Comparison of ENCODE assay signal across 18 cellular contexts in the genomic region with DNA sequence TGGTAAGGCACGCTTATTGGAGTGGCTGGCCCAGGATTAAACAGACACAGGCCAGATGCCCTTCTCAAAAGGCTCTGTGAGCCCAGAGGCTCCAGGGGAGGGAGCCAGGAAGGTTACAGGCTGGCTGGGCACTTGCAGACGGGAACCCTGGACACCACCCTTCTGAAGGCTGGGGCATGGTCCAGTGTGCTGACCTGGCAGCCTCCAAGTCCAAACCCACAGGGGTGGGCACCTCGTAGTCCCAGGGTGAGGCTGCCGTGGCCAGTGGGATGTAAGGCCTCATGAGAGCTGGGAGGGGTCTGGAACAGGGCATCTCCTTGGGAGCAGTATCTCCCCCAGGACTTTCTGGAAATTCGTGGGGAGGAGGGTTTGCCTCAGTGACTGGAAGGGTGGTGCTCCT. TPM values are rescaled to one million over a fixed set of nuclear protein-coding genes. Genes with fewer than 3 reads are reported as not detected.
DNase-seq lines count a peak whose midpoint lies in the region; ATAC-seq, FAIRE-seq and TF ChIP-seq lines count a peak whose summit lies in the region.
"Had no signal": no experiment of that assay in that cellular context is flagged by ENCODE, and none has a peak within 500 bp of the region (broad histone marks: within the 10 kb centered on the region; RNA-seq: fewer than 3 reads in every experiment).

No MANE protein-coding gene starts in this region.

- H3K4me1 ChIP-seq in A549 (peaks cover 15% of the 10 kb centered on the region), HCT116 (ENCODE audit: control insufficient read depth in 1 of 2, insufficient read depth in 2 of 2, low read length in 2 of 2) (peaks cover 21 to 27% of the 10 kb centered on the region in 2 experiments), esophagus muscularis mucosa (peaks cover 40 to 70% (median 53%) of the 10 kb centered on the region in 4 donors), prostate gland (replicated peaks) (no peaks in the 10 kb centered on the region), SK-N-SH (ENCODE audit: control insufficient read depth in 1 of 2, insufficient read depth in 2 of 2, low read depth in 1 of 2, low read length in 1 of 2) (peaks cover 0 to 19% of the 10 kb centered on the region in 2 experiments; a peak in 1 of 4 replicates)
- H3K4me1 ChIP-seq in CD8-positive, alpha-beta memory T cell (ENCODE audit: insufficient read depth, low read length) = peaks cover 28% of the 10 kb centered on the region

- H3K4me2 ChIP-seq in A549 (0 out of 3 replicates have a peak overlapping the region, but pooled peaks have one; percentile 8), HCT116 (ENCODE audit: low read length) (peak overlapping the region; percentile 29), SK-N-SH (no peak overlapping the region)
- H3K4me2 ChIP-seq: PC-9 had no signal

- no peak overlapping the region for H3K4me3 ChIP-seq in A549
- no peak overlapping the region for H3K4me3 ChIP-seq in HCT116 (replicated peaks in 1 of 2; ENCODE audit: low read depth in 1 of 2, low read length in 2 of 2)
- no peak overlapping the region for H3K4me3 ChIP-seq in esophagus muscularis mucosa
- H3K4me3 ChIP-seq in prostate gland = no peak overlapping the region
- H3K4me3 ChIP-seq in SK-N-SH (ENCODE audit: low read depth in 2 of 2, low read length in 1 of 2) = no peak overlapping the region
- no peak overlapping the region for H3K4me3 ChIP-seq in CD8-positive, alpha-beta memory T cell (ENCODE audit: low read length)
- H3K4me3 ChIP-seq: PC-9 had no signal

- H4K20me1 ChIP-seq in HCT116 (ENCODE audit: insufficient read depth) (no peaks in the 10 kb centered on the region), SK-N-SH (ENCODE audit: insufficient read depth) (no peaks in the 10 kb centered on the region)

- TF ChIP-seq RAD21 in A549 (conservative IDR thresholded peaks at IDR 0.05 in 1 of 2, IDR thresholded peaks at IDR 0.05 in 1 of 2) = no peak
- TF ChIP-seq RAD21 in HCT116 (IDR thresholded peaks at IDR 0.05; ENCODE audit: low read depth) = no peak
- TF ChIP-seq RAD21 in SK-N-SH (IDR thresholded peaks at IDR 0.05; ENCODE audit: low read length) = no peak

- H3K27me3 ChIP-seq in HCT116 (ENCODE audit: insufficient read depth, low read length) (no peaks in the 10 kb centered on the region), esophagus muscularis mucosa (no peaks in the 10 kb centered on the region), prostate gland (replicated peaks; ENCODE audit: insufficient read depth) (no peaks in the 10 kb centered on the region), SK-N-SH (ENCODE audit: insufficient read depth) (no peaks in the 10 kb centered on the region; the same call in 1 of the 2 replicates)
- H3K27me3 ChIP-seq in CD8-positive, alpha-beta memory T cell (ENCODE audit: insufficient read depth, low read length, poor library complexity, severe bottlenecking) = no peaks in the 10 kb centered on the region

- no peaks in the 10 kb centered on the region for H3K9me2 ChIP-seq in HCT116 (ENCODE audit: insufficient read depth)
- H3K9me2 ChIP-seq in SK-N-SH = no peaks in the 10 kb centered on the region

- no TSS peak for BruUV-seq in HCT116 (replicated peaks; lab: Mats Ljungman, UMichigan)

- intact Hi-C loops in HCT116 (cut with micrococcal nuclease) = loop anchor here (10.0 kb wide), 1 partner anchor 224 kb away; the partner anchor contains the start of gene COPG1
- intact Hi-C loops in esophagus muscularis mucosa (cut with DNase I) = no loop called here
- intact Hi-C loops in posterior vena cava (cut with DNase I) = no loop called here
- intact Hi-C loops in prostate gland (cut with DNase I) = no loop called here

- FAIRE-seq in A549 (lab: Jason Lieb, UNC) = no peak
- FAIRE-seq: HepG2 had no signal

- peaks cover 42 to 53% (median 44%) of the 10 kb centered on the region in 3 donors for H3K4me1 Mint-ChIP-seq in CD8-positive, alpha-beta memory T cell

- CTCF ChIA-PET in A549 (lab: Yijun Ruan, JAX) (interaction anchor here (1.1 to 1.2 kb wide), 4 partner anchors 11 to 225 kb away, joined by 3 to 4 read pairs (median 4); no protein-coding TSS in a partner anchor), HCT116 (lab: Charles Lee) (interaction anchor here (1.2 kb wide), 1 partner anchor 51 kb away, joined by 4 read pairs; no protein-coding TSS in a partner anchor), SK-N-SH (lab: Yijun Ruan, JAX) (interaction anchor here (1.2 to 4.7 kb wide), 2 partner anchors 32 to 50 kb away, joined by 7 to 25 read pairs; no protein-coding TSS in a partner anchor)
- CTCF ChIA-PET in CD8-positive, alpha-beta memory T cell (lab: Charles Lee) = interaction anchor here (1.9 to 10.0 kb wide), 3 partner anchors 15 to 51 kb away, joined by 5 to 98 read pairs (median 23); no protein-coding TSS in a partner anchor

- peak overlapping the region in 1 of 8 donors; percentile 51 for H3K27ac Mint-ChIP-seq in CD8-positive, alpha-beta memory T cell
- H3K27ac Mint-ChIP-seq: H9 had no signal

- POLR2A ChIA-PET in A549 (lab: Yijun Ruan, JAX) (no interaction called here), HCT116 (lab: Charles Lee) (interaction anchor here (0.6 to 0.9 kb wide), 2 partner anchors 17 to 365 kb away, joined by 3 read pairs; no protein-coding TSS in a partner anchor), SK-N-SH (lab: Yijun Ruan, JAX) (no interaction called here)
- POLR2A ChIA-PET in CD8-positive, alpha-beta memory T cell (lab: Charles Lee) = no interaction called here

- DNase-seq in A549 (ENCODE audit: low read depth in 1 of 2, low spot score in 1 of 2) (no peak), HCT116 (ENCODE audit: low read depth, low spot score) (no peak), esophagus muscularis mucosa (ENCODE audit: extremely low spot score) (no peak), posterior vena cava (ENCODE audit: low spot score) (peak; percentile 73), prostate gland (ENCODE audit: low spot score) (no peak), SK-N-SH (no peak)
- DNase-seq in CD8-positive, alpha-beta memory T cell = no peak
- DNase-seq: ACHN, Caco-2, DMS53, H9, NCI-H1092, NCI-H2081 treated with DMSO at 0.1 percent for 48 hours, NCI-H510A treated with DMSO at 0.1 percent for 48 hours, PC-9 had no signal

- RAD21 ChIA-PET in HCT116 (lab: Charles Lee; ENCODE audit: low non-redundant PET in 1 of 2, low total read pairs in 2 of 2, uncharacterized antibody in 2 of 2, unreplicated experiment in 2 of 2) = no interaction called here

- no peak for TF ChIP-seq EP300 in A549 (IDR thresholded peaks at IDR 0.05)
- no peak for TF ChIP-seq EP300 in esophagus muscularis mucosa (IDR thresholded peaks at IDR 0.05)
- TF ChIP-seq EP300 in SK-N-SH (IDR thresholded peaks at IDR 0.05; ENCODE audit: borderline replicate concordance in 1 of 2, low read depth in 1 of 2, low read length in 1 of 2) = no peak

- no peak overlapping the region for H3K9ac ChIP-seq in HCT116 (ENCODE audit: low read length)
- H3K9ac ChIP-seq in SK-N-SH = no peak overlapping the region

- ATAC-seq in A549 (no peak), HCT116 (no peak), GM21447 (IDR thresholded peaks at IDR 0.05; ENCODE audit: unreplicated experiment) (no peak)
- ATAC-seq: HepG2 had no signal

- peaks cover 0 to 2% (median 0%) of the 10 kb centered on the region in 3 donors for H3K36me3 Mint-ChIP-seq in CD8-positive, alpha-beta memory T cell

- TF ChIP-seq POLR2A in A549 (IDR thresholded peaks at IDR 0.05; ENCODE audit: low read length) (no peak), HCT116 (IDR thresholded peaks at IDR 0.05; ENCODE audit: borderline replicate concordance, extremely low read depth, insufficient read depth, insufficient read length) (no peak), esophagus muscularis mucosa (IDR thresholded peaks at IDR 0.05; ENCODE audit: low read depth) (no peak), prostate gland (IDR thresholded peaks at IDR 0.05) (no peak)

- H2AFZ ChIP-seq in HCT116 (ENCODE audit: low read depth, low read length, poor library complexity, severe bottlenecking) = no peak overlapping the region
- H2AFZ ChIP-seq in SK-N-SH (ENCODE audit: low read depth) = no peak overlapping the region
- H2AFZ ChIP-seq: PC-9 had no signal

- H3K27me3 Mint-ChIP-seq in CD8-positive, alpha-beta memory T cell = peaks cover 0 to 3% of the 10 kb centered on the region in 2 donors

- no peaks in the 10 kb centered on the region for H3K36me3 ChIP-seq in HCT116 (ENCODE audit: control insufficient read depth in 1 of 2, insufficient read depth in 2 of 2, low read length in 2 of 2)
- no peaks in the 10 kb centered on the region for H3K36me3 ChIP-seq in esophagus muscularis mucosa
- no peaks in the 10 kb centered on the region for H3K36me3 ChIP-seq in prostate gland
- H3K36me3 ChIP-seq in SK-N-SH (replicated peaks in 1 of 2; ENCODE audit: control insufficient read depth in 1 of 2, insufficient read depth in 2 of 2, low read length in 1 of 2) = no peaks in the 10 kb centered on the region
- no peaks in the 10 kb centered on the region for H3K36me3 ChIP-seq in CD8-positive, alpha-beta memory T cell (ENCODE audit: insufficient read depth, low read length)

- TF ChIP-seq CTCF in A549 (IDR thresholded peaks at IDR 0.05) (no peak), HCT116 (IDR thresholded peaks at IDR 0.05 in 2 of 3, conservative IDR thresholded peaks at IDR 0.05 in 1 of 3; ENCODE audit: borderline replicate concordance in 1 of 3, insufficient read depth in 1 of 3, low read depth in 2 of 3, low read length in 2 of 3) (no peak), esophagus muscularis mucosa (IDR thresholded peaks at IDR 0.05) (no peak), prostate gland (IDR thresholded peaks at IDR 0.05) (no peak), SK-N-SH (IDR thresholded peaks at IDR 0.05) (no peak)

- H3K9me3 Mint-ChIP-seq in CD8-positive, alpha-beta memory T cell = no peaks in the 10 kb centered on the region
- H3K9me3 Mint-ChIP-seq: H9 had no signal

- H3K27ac ChIP-seq in A549 = no peak overlapping the region
- no peak overlapping the region for H3K27ac ChIP-seq in HCT116 (ENCODE audit: low read depth, low read length)
- H3K27ac ChIP-seq in esophagus muscularis mucosa (replicated peaks in 1 of 4) = peak overlapping the region in 3 of 4 donors; percentile 6 to 59 (median 7)
- H3K27ac ChIP-seq in prostate gland = no peak overlapping the region
- no peak overlapping the region for H3K27ac ChIP-seq in SK-N-SH (ENCODE audit: low read depth in 2 of 2, low read length in 1 of 2)
- H3K27ac ChIP-seq in CD8-positive, alpha-beta memory T cell (ENCODE audit: low read depth, low read length) = no peak overlapping the region
- H3K27ac ChIP-seq: PC-9 had no signal

- H3K9me3 ChIP-seq in A549 = no peaks in the 10 kb centered on the region
- H3K9me3 ChIP-seq in HCT116 (ENCODE audit: control insufficient read depth in 1 of 2, insufficient read depth in 1 of 2, low read depth in 1 of 2, low read length in 2 of 2) = no peaks in the 10 kb centered on the region
- H3K9me3 ChIP-seq in esophagus muscularis mucosa = no peaks in the 10 kb centered on the region
- no peaks in the 10 kb centered on the region for H3K9me3 ChIP-seq in prostate gland
- H3K9me3 ChIP-seq in SK-N-SH = no peaks in the 10 kb centered on the region
- no peaks in the 10 kb centered on the region for H3K9me3 ChIP-seq in CD8-positive, alpha-beta memory T cell (ENCODE audit: low read length)
- H3K9me3 ChIP-seq: Caco-2 had no signal

- no peak overlapping the region for H3K4me3 Mint-ChIP-seq in CD8-positive, alpha-beta memory T cell
- H3K4me3 Mint-ChIP-seq: H9 had no signal

- WGBS in A549 (ENCODE audit: missing lambda C conversion rate) = 32% methylated on average over 3 of the region's 5 CpGs
- 70% methylated on average over 2 of the region's 5 CpGs for WGBS in esophagus muscularis mucosa
- WGBS in prostate gland = 77% methylated on average over 5 of the region's 5 CpGs
- 59% methylated on average over 4 of the region's 5 CpGs for WGBS in SK-N-SH (ENCODE audit: low lambda C conversion rate)

- no peaks in the 10 kb centered on the region for H3F3A ChIP-seq in SK-N-SH (replicated peaks; ENCODE audit: insufficient read depth)

- no peaks in the 10 kb centered on the region for H3K79me2 ChIP-seq in HCT116 (ENCODE audit: insufficient read depth, low read length)
- no peaks in the 10 kb centered on the region for H3K79me2 ChIP-seq in SK-N-SH (ENCODE audit: insufficient read depth)

RNA-seq across cellular contexts. Expression of gene EFCC1, which starts 19.6 kb away (rescaled TPM):
- polyA plus RNA-seq in A549 (2011; rRNA removed) (0.04 and 0.07 TPM in 2 replicates), A549 (2017; fragmentation: RNase III; extraction: RNeasy Plus Mini Kit Qiagen cat#74134 plus additional on column Dnase treatment) (not detected in 3 replicates), SK-N-SH (2012; rRNA removed) (not detected in 2 replicates)
- polyA plus RNA-seq in A549 (2012; cell fraction: cytosol; rRNA removed) = 0.03 TPM in 2 replicates
- polyA plus RNA-seq in A549 (2012; cell fraction: nucleus; rRNA removed) = 0.01 TPM in 1 of 2 replicates, not detected in the other
- polyA minus RNA-seq in A549 (2011; rRNA and poly(A)+ RNA removed) = not detected in 2 replicates
- total RNA-seq in HCT116 (2021; ENCODE audit: unreplicated experiment) (1.0 TPM), esophagus muscularis mucosa (10 to 100 TPM in 1 of 4 donors, 1 to 10 TPM in 3; 5.8 to 15.8 (median 7.9) TPM), posterior vena cava (1 to 10 TPM; 1.3 to 2.1 TPM), prostate gland (1 to 10 TPM; 1.8 to 4.0 TPM)
- polyA plus RNA-seq in HCT116 (2012) = 2.1 and 2.3 TPM in 2 replicates
- not detected in 2 replicates for polyA plus RNA-seq in SK-N-SH (2012; cell fraction: cytosol; rRNA removed)
- not detected in 2 replicates for polyA plus RNA-seq in SK-N-SH (2012; cell fraction: nucleus; rRNA removed)
- total RNA-seq in CD8-positive, alpha-beta memory T cell = under 1 TPM in 1 of 2 experiments, not detected in 1; 0.11 TPM
- polyA plus RNA-seq in CD8-positive, alpha-beta memory T cell = 0.22 TPM
- total RNA-seq: HepG2, MCF 10A had no signal
- polyA plus RNA-seq: HepG2 had no signal

RNA-seq across cellular contexts. Expression of gene CFAP92, which starts 26.8 kb away (rescaled TPM):
- polyA plus RNA-seq in A549 (2011; rRNA removed) (0.05 TPM in 1 of 2 replicates, not detected in the other), A549 (2017; fragmentation: RNase III; extraction: RNeasy Plus Mini Kit Qiagen cat#74134 plus additional on column Dnase treatment) (not detected in 3 replicates), SK-N-SH (2012; rRNA removed) (not detected in 2 replicates)
- 0.03 TPM in 1 of 2 replicates, not detected in the other for polyA plus RNA-seq in A549 (2012; cell fraction: cytosol; rRNA removed)
- polyA plus RNA-seq in A549 (2012; cell fraction: nucleus; rRNA removed) = 0.01 TPM in 2 replicates
- not detected in 2 replicates for polyA minus RNA-seq in A549 (2011; rRNA and poly(A)+ RNA removed)
- total RNA-seq in HCT116 (2021; ENCODE audit: unreplicated experiment) (3.6 TPM), esophagus muscularis mucosa (1 to 10 TPM in 1 of 4 donors, under 1 TPM in 3; 0.19 to 1.2 (median 0.47) TPM), posterior vena cava (under 1 TPM; 0.14 to 0.28 TPM), prostate gland (1 to 10 TPM; 1.7 to 4.3 TPM)
- 4.2 and 5.2 TPM in 2 replicates for polyA plus RNA-seq in HCT116 (2012)
- polyA plus RNA-seq in SK-N-SH (2012; cell fraction: cytosol; rRNA removed) = 0.04 and 0.07 TPM in 2 replicates
- not detected in 2 replicates for polyA plus RNA-seq in SK-N-SH (2012; cell fraction: nucleus; rRNA removed)
- under 1 TPM in 1 of 2 experiments, not detected in 1; 0.13 TPM for total RNA-seq in CD8-positive, alpha-beta memory T cell
- 0.24 TPM for polyA plus RNA-seq in CD8-positive, alpha-beta memory T cell

RNA-seq across cellular contexts. Expression of gene GP9, which starts 39.9 kb away (rescaled TPM):
- not detected in 2 replicates for polyA plus RNA-seq in A549 (2011; rRNA removed)
- polyA plus RNA-seq in A549 (2012; cell fraction: cytosol; rRNA removed) = not detected in 2 replicates
- not detected in 2 replicates for polyA plus RNA-seq in A549 (2012; cell fraction: nucleus; rRNA removed)
- polyA plus RNA-seq in A549 (2017; fragmentation: RNase III; extraction: RNeasy Plus Mini Kit Qiagen cat#74134 plus additional on column Dnase treatment) = not detected in 3 replicates
- not detected in 2 replicates for polyA minus RNA-seq in A549 (2011; rRNA and poly(A)+ RNA removed)
- total RNA-seq in HCT116 (2021; ENCODE audit: unreplicated experiment) = not detected
- polyA plus RNA-seq in HCT116 (2012) = not detected in 2 replicates
- under 1 TPM in 1 of 4 donors, not detected in 3; 0.50 TPM for total RNA-seq in esophagus muscularis mucosa
- under 1 TPM in 1 of 2 donors, not detected in 1; 0.48 TPM for total RNA-seq in posterior vena cava
- not detected for total RNA-seq in prostate gland
- polyA plus RNA-seq in SK-N-SH (2012; rRNA removed) = not detected in 2 replicates
- not detected in 2 replicates for polyA plus RNA-seq in SK-N-SH (2012; cell fraction: cytosol; rRNA removed)
- not detected in 2 replicates for polyA plus RNA-seq in SK-N-SH (2012; cell fraction: nucleus; rRNA removed)
- not detected for total RNA-seq in CD8-positive, alpha-beta memory T cell
- not detected for polyA plus RNA-seq in CD8-positive, alpha-beta memory T cell
- total RNA-seq: Caco-2, H9, HepG2, MCF 10A, PC-9 had no signal
- polyA plus RNA-seq: HepG2 had no signal

Comparison
In these comparisons a context has a peak if more than half of its experiments do, and no peak if none do; other contexts are left out.
1. H3K27ac ChIP-seq: peak in esophagus muscularis mucosa (3 of 4); none in A549 (0 of 2), HCT116 (single experiment), prostate gland (0 of 2), SK-N-SH (0 of 2) and CD8-positive, alpha-beta memory T cell (single experiment).